ENCODE assay signal across 8 cellular contexts in genomic region chr5:145697251-145698016, GRCh38.
DNase-seq lines count a peak whose midpoint lies in the region; ATAC-seq and TF ChIP-seq lines count a peak whose summit lies in the region.

No MANE protein-coding gene starts in this region.

- H3K9me2 ChIP-seq in OCI-LY7 (ENCODE audit: insufficient read depth, low read length), result no peaks in the 10 kb centered on the region

- H3K4me1 ChIP-seq in OCI-LY7 (ENCODE audit: insufficient read depth, low read length, poor library complexity, severe bottlenecking) (no peaks in the 10 kb centered on the region), tibial nerve (no peaks in the 10 kb centered on the region)

- TF ChIP-seq CTCF in 22Rv1 (IDR thresholded peaks at IDR 0.05) (peak; percentile 61), OCI-LY7 (conservative IDR thresholded peaks at IDR 0.05; ENCODE audit: low read length) (peak; percentile 76), fibroblast of pulmonary artery (IDR thresholded peaks at IDR 0.05; ENCODE audit: low read length, missing control alignments) (peak; percentile 81), tibial nerve (IDR thresholded peaks at IDR 0.05) (peak in 4 of 5 experiments; percentile 9 to 21 (median 16))

- H3K27ac ChIP-seq in 22Rv1 (no peak overlapping the region), OCI-LY7 (ENCODE audit: low read depth, low read length, poor library complexity, severe bottlenecking) (no peak overlapping the region), tibial nerve (no peak overlapping the region)

- DNase-seq in GM04503 (ENCODE audit: low read depth) (peak; percentile 4), OCI-LY7 (ENCODE audit: low spot score) (peak; percentile 34), fibroblast of pulmonary artery (ENCODE audit: low read depth) (peak; percentile 80), tibial nerve (ENCODE audit: low spot score in 2 of 2) (no peak), nucleus accumbens (lab: John Stamatoyannopoulos, UW) (no peak), DMS114 treated with DMSO at 0.1 percent for 48 hours (lab: John Stamatoyannopoulos, UW; ENCODE audit: unreplicated experiment) (no peak)

- POLR2A ChIA-PET in OCI-LY7 (lab: Charles Lee), result interaction anchor here (0.7 to 0.8 kb wide), 2 partner anchors 11 to 16 kb away, joined by 3 read pairs; no protein-coding TSS in a partner anchor

- no peaks in the 10 kb centered on the region for H4K20me1 ChIP-seq in OCI-LY7 (ENCODE audit: insufficient read depth, low read length)

- intact Hi-C loops in OCI-LY7 (cut with micrococcal nuclease; ENCODE audit: unreplicated experiment), result loop anchor here (5.0 kb wide), 1 partner anchor 130 kb away; no protein-coding TSS in a partner anchor

- H3K27me3 ChIP-seq in tibial nerve, result no peaks in the 10 kb centered on the region

- no peak overlapping the region for H3K4me2 ChIP-seq in OCI-LY7 (ENCODE audit: low read length)

- WGBS in tibial nerve, 2 donors, result 48% methylated on average over 4 of the region's 4 CpGs

- H3K4me3 ChIP-seq in OCI-LY7 (ENCODE audit: low read depth, low read length, poor library complexity, severe bottlenecking) (no peak overlapping the region), fibroblast of pulmonary artery (replicated peaks; ENCODE audit: low read depth, low read length) (no peak overlapping the region), tibial nerve (no peak overlapping the region)

- TF ChIP-seq EP300 in tibial nerve (IDR thresholded peaks at IDR 0.05), result no peak

- peak; percentile 76 for ATAC-seq in HG02642 (IDR thresholded peaks at IDR 0.05; ENCODE audit: poor library complexity, unreplicated experiment)

- CTCF ChIA-PET in OCI-LY7 (lab: Charles Lee; ENCODE audit: unreplicated experiment), result no interaction called here

- TF ChIP-seq POLR2A in tibial nerve (IDR thresholded peaks at IDR 0.05), result no peak

- H3K9me3 ChIP-seq in OCI-LY7 (ENCODE audit: low read length), result no peaks in the 10 kb centered on the region
- H3K9me3 ChIP-seq in tibial nerve, result no peaks in the 10 kb centered on the region

- no TSS peak for BruUV-seq in OCI-LY7 (replicated peaks; lab: Mats Ljungman, UMichigan)

- no peaks in the 10 kb centered on the region for H3K79me2 ChIP-seq in OCI-LY7 (ENCODE audit: insufficient read depth, low read depth, low read length)

- 0 out of 2 replicates have a peak overlapping the region, but pooled peaks have one; percentile 8 for H2AFZ ChIP-seq in OCI-LY7 (ENCODE audit: low read length)

- H3K36me3 ChIP-seq in OCI-LY7 (ENCODE audit: insufficient read depth, low read length) (no peaks in the 10 kb centered on the region), tibial nerve (no peaks in the 10 kb centered on the region)

Comparison
In these comparisons a context has a peak if more than half of its experiments do, and no peak if none do; other contexts are left out.
1. CTCF ChIP-seq: peak in every context shown above with its lines; median percentile 81 in fibroblast of pulmonary artery; 76 in OCI-LY7; 61 in 22Rv1; 16 in tibial nerve.
2. DNase-seq: peak in GM04503 (single experiment), OCI-LY7 (single experiment) and fibroblast of pulmonary artery (single experiment); none in tibial nerve (0 of 2), nucleus accumbens (0 of 56) and DMS114 treated with DMSO at 0.1 percent for 48 hours (single experiment).